ENCODE assay signal across 21 cellular contexts in the genomic region with DNA sequence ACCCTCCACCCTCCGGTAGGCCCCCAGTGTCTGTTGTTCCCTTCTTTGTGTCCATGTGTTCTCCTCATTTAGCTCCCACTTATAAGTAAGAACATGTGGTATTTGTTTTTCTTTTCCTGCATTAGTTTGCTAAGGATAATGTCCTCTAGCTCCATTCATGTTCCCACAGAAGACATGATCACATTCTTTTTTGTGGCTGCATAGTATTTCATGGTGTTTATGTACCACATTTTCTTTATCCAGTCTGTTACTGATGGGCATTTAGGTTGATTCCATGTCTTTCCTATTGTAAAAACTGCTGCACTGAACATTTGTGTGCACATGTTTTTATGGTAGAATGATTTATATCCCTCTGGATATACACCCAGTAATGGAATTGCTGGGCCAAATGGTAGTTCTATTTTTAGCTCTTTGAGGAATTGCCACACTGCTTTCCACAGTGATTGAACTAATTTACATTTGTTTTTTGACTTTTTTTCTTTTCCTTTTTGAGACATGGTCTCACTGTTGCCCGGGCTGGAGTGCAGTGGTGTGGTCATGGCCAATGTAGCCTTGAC.
"Had no signal": no experiment of that assay in that cellular context is flagged by ENCODE, and none has a peak within 500 bp of the region (broad histone marks: within the 10 kb centered on the region; RNA-seq: fewer than 3 reads in every experiment).

No MANE protein-coding gene starts in this region.

- H3K4me3 ChIP-seq: esophagus squamous epithelium, mucosa of descending colon, right atrium auricular region, testis, upper lobe of left lung had no signal

- DNase-seq: activated B cell treated with CpG ODN at 0.5 μM for 24 hours; activated CD4-positive, alpha-beta T cell treated with anti-CD3 and anti-CD28 coated beads for 48 hours; activated naive CD4-positive, alpha-beta T cell treated with anti-CD3 and anti-CD28 coated beads, Interleukin-2, amount 50 U/mL, for 16 hours; amygdala; brain microvascular endothelial cell; cortex of kidney; effector CD4-positive, alpha-beta T cell; esophagus squamous epithelium; foreskin keratinocyte; left colon; mucosa of descending colon; natural killer cell; posterior cingulate gyrus; small intestine; stimulated activated CD4-positive, alpha-beta T cell treated with anti-CD3 and anti-CD28 coated beads, Interleukin-4, amount 100 ng/mL, for 24 hours; stimulated activated naive CD8-positive, alpha-beta T cell treated with anti-CD3 and anti-CD28 coated beads, Interleukin-15, amount 100 ng/mL, for 72 hours; T-helper 2 cell; testis; upper lobe of left lung had no signal

- H3K27me3 Mint-ChIP-seq: activated B cell treated with CpG ODN at 0.5 μM for 24 hours; central memory CD8-positive, alpha-beta T cell; stimulated activated naive CD8-positive, alpha-beta T cell treated with anti-CD3 and anti-CD28 coated beads, Interleukin-15, amount 100 ng/mL, for 72 hours had no signal

- H3K36me3 Mint-ChIP-seq: natural killer cell had no signal

- H3K27ac ChIP-seq: brain microvascular endothelial cell, esophagus squamous epithelium, foreskin keratinocyte, right atrium auricular region, testis, upper lobe of left lung had no signal

- ATAC-seq: foreskin keratinocyte; left colon; mucosa of descending colon; natural killer cell; stimulated activated naive CD8-positive, alpha-beta T cell treated with anti-CD3 and anti-CD28 coated beads, Interleukin-15, amount 100 ng/mL, for 72 hours had no signal

- H3K9me3 Mint-ChIP-seq: central memory CD8-positive, alpha-beta T cell; natural killer cell had no signal

- H3K9me3 ChIP-seq: esophagus squamous epithelium, mucosa of descending colon, right atrium auricular region, testis, upper lobe of left lung had no signal

- H3K36me3 ChIP-seq: brain microvascular endothelial cell, right atrium auricular region had no signal

- H3K27ac Mint-ChIP-seq: activated B cell treated with CpG ODN at 0.5 μM for 24 hours had no signal

- H3K4me3 Mint-ChIP-seq: activated B cell treated with CpG ODN at 0.5 μM for 24 hours; central memory CD8-positive, alpha-beta T cell; natural killer cell; stimulated activated naive CD8-positive, alpha-beta T cell treated with anti-CD3 and anti-CD28 coated beads, Interleukin-15, amount 100 ng/mL, for 72 hours had no signal

- H3K27me3 ChIP-seq: brain microvascular endothelial cell, esophagus squamous epithelium, foreskin keratinocyte, right atrium auricular region, testis, upper lobe of left lung had no signal
